Comparison of ENCODE assay signal across 15 cellular contexts in the genomic region with DNA sequence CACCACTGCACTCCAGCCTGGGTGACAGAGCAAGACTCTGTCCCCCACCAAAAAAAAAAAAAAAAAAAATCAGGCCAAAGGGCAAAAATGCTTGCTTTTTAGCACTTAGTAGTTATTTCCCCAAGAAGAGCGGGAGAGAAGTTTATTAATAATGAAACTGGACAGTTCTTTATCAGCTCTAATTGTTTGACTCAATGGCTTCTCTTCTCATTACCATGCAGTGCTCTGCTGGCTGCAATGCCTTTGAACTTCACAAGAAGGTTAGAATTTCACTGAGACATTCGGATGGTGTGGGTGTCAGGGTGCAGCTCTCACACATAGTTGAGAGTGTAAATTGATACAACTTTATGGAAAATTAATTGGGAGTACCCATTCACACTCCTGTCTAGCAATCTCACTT.
DNase-seq lines count a peak whose midpoint lies in the region; ATAC-seq, FAIRE-seq and TF ChIP-seq lines count a peak whose summit lies in the region.
"Had no signal": no experiment of that assay in that cellular context is flagged by ENCODE, and none has a peak within 500 bp of the region (broad histone marks: within the 10 kb centered on the region; RNA-seq: fewer than 3 reads in every experiment).

No MANE protein-coding gene starts in this region.

- WGBS in suprapubic skin, result 86% methylated on average over 2 of the region's 2 CpGs

- no peak overlapping the region for H3K4me3 Mint-ChIP-seq in CD14-positive monocyte
- H3K4me3 Mint-ChIP-seq: neural progenitor cell had no signal

- peaks cover 3% of the 10 kb centered on the region for H3K4me1 ChIP-seq in suprapubic skin
- H3K4me1 ChIP-seq: neural progenitor cell had no signal

- no peaks in the 10 kb centered on the region for H3K36me3 ChIP-seq in suprapubic skin
- H3K36me3 ChIP-seq: neural progenitor cell had no signal

- peaks cover 0 to 2% (median 0%) of the 10 kb centered on the region in 7 donors for H3K9me3 Mint-ChIP-seq in CD14-positive monocyte
- H3K9me3 Mint-ChIP-seq: neural progenitor cell had no signal

- no peaks in the 10 kb centered on the region for H3K36me3 Mint-ChIP-seq in CD14-positive monocyte
- H3K36me3 Mint-ChIP-seq: IgD-negative memory B cell, neural progenitor cell had no signal

- FAIRE-seq in GM12892 (lab: Jason Lieb, UNC), result no peak

- no peak for TF ChIP-seq POLR2A in GM12892 (IDR thresholded peaks at IDR 0.05; ENCODE audit: low read depth, low read length)
- no peak for TF ChIP-seq POLR2A in suprapubic skin (IDR thresholded peaks at IDR 0.05)

- H3K27me3 ChIP-seq in suprapubic skin, result no peaks in the 10 kb centered on the region
- H3K27me3 ChIP-seq: neural progenitor cell had no signal

- peaks cover 12% of the 10 kb centered on the region for H3K4me1 Mint-ChIP-seq in CD14-positive monocyte

- no peak overlapping the region for H3K27ac ChIP-seq in suprapubic skin
- H3K27ac ChIP-seq: coronary artery, neural progenitor cell had no signal

- no peak for TF ChIP-seq EP300 in suprapubic skin (IDR thresholded peaks at IDR 0.05)

- peaks cover 0 to 4% (median 0%) of the 10 kb centered on the region in 3 donors for H3K27me3 Mint-ChIP-seq in CD14-positive monocyte (ENCODE audit: low read depth in 3 of 3)

- intact Hi-C loops in CD14-positive monocyte (cut with micrococcal nuclease), result no loop called here

- DNase-seq in GM12892 (ENCODE audit: insufficient read length) (peak; percentile 20), suprapubic skin (ENCODE audit: low spot score in 2 of 2) (no peak), CD14-positive monocyte (ENCODE audit: low spot score) (no peak), NCI-H345 (lab: John Stamatoyannopoulos, UW) (no peak), omental fat pad (ENCODE audit: low spot score) (no peak)
- DNase-seq: activated CD8-positive, alpha-beta memory T cell treated with anti-CD3 and anti-CD28 coated beads, Interleukin-2, amount 50 U/mL, for 4 hours; NCI-H1105 treated with DMSO at 0.1 percent for 48 hours; NCI-H510A treated with DMSO at 0.1 percent for 48 hours had no signal

- no peak overlapping the region for H3K27ac Mint-ChIP-seq in CD14-positive monocyte
- H3K27ac Mint-ChIP-seq: IgD-negative memory B cell, neural progenitor cell had no signal

- no peaks in the 10 kb centered on the region for H3K9me3 ChIP-seq in suprapubic skin

- TF ChIP-seq CTCF in suprapubic skin (IDR thresholded peaks at IDR 0.05), result no peak
- TF ChIP-seq CTCF in CD14-positive monocyte (IDR thresholded peaks at IDR 0.05), result no peak
- TF ChIP-seq CTCF in omental fat pad (IDR thresholded peaks at IDR 0.05), result no peak

- ATAC-seq in GM18519 (IDR thresholded peaks at IDR 0.05; ENCODE audit: low FRiP score, unreplicated experiment) (peak; percentile 83), GM21786 (IDR thresholded peaks at IDR 0.05; ENCODE audit: unreplicated experiment) (peak; percentile 67), HG03378 (IDR thresholded peaks at IDR 0.05; ENCODE audit: unreplicated experiment) (peak; percentile 86), omental fat pad (ENCODE audit: low FRiP score) (no peak)

- H3K4me3 ChIP-seq in suprapubic skin, result no peak overlapping the region
- H3K4me3 ChIP-seq: coronary artery, lung, neural progenitor cell had no signal
